Comparison of ENCODE assay signal across 28 cellular contexts in genomic region chr17:72707881-72708280, GRCh38.
"Had no signal": no experiment of that assay in that cellular context is flagged by ENCODE, and none has a peak within 500 bp of the region (broad histone marks: within the 10 kb centered on the region; RNA-seq: fewer than 3 reads in every experiment).

No MANE protein-coding gene starts in this region.

- H3K36me3 ChIP-seq: brain microvascular endothelial cell had no signal

- DNase-seq: activated CD4-positive, alpha-beta T cell treated with anti-CD3 and anti-CD28 coated beads for 36 hours; activated CD4-positive, alpha-beta T cell treated with anti-CD3 and anti-CD28 coated beads, Interleukin-2, amount 50 U/mL, for 1 hour; activated CD4-positive, alpha-beta T cell treated with anti-CD3 and anti-CD28 coated beads, Interleukin-2, amount 50 U/mL, for 48 hours; activated CD4-positive, CD25-positive, alpha-beta regulatory T cell; activated CD4-positive, CD25-positive, alpha-beta regulatory T cell treated with anti-CD3 and anti-CD28 coated beads, Interleukin-2, amount 50 U/mL, for 72 hours; activated CD8-positive, alpha-beta memory T cell treated with anti-CD3 and anti-CD28 coated beads, Interleukin-2, amount 10 ng/mL, durations not matched to agents 7 days and 5 days; activated CD8-positive, alpha-beta memory T cell treated with anti-CD3 and anti-CD28 coated beads, Interleukin-2, amount 50 U/mL, for 4 hours; activated CD8-positive, alpha-beta T cell treated with anti-CD3 and anti-CD28 coated beads, Interleukin-2, amount 10 ng/mL, durations not matched to agents 7 days and 5 days; activated effector memory CD4-positive, alpha-beta T cell treated with anti-CD3 and anti-CD28 coated beads, Interleukin-2, amount 50 U/mL, for 16 hours; activated naive CD4-positive, alpha-beta T cell treated with anti-CD3 and anti-CD28 coated beads, Interleukin-2, amount 50 U/mL, for 16 hours; activated T-cell treated with anti-CD3 and anti-CD28 coated beads, Interleukin-2, amount 50 U/mL, for 1 hour; activated T-cell treated with anti-CD3 and anti-CD28 coated beads, Interleukin-2, amount 50 U/mL, for 48 hours; amniotic stem cell; anterior cingulate cortex; brain microvascular endothelial cell; dorsolateral prefrontal cortex; effector memory CD4-positive, alpha-beta T cell; endodermal cell; head of caudate nucleus; SW 1271; T-cell had no signal

- H3K27ac Mint-ChIP-seq: activated naive CD8-positive, alpha-beta T cell; dendritic cell treated with granulocyte-macrophage colony-stimulating factor and Interleukin-4, amounts not matched to agents 40 ng/mL and 50 ng/mL, for 4 days; endodermal cell had no signal

- H3K27ac ChIP-seq: brain microvascular endothelial cell, coronary artery, dorsolateral prefrontal cortex had no signal

- H3K4me3 Mint-ChIP-seq: activated CD4-positive, alpha-beta T cell treated with anti-CD3 and anti-CD28 coated beads for 36 hours; activated CD8-positive, alpha-beta memory T cell treated with anti-CD3 and anti-CD28 coated beads, Interleukin-2, amount 10 ng/mL, durations not matched to agents 7 days and 5 days; activated CD8-positive, alpha-beta T cell treated with anti-CD3 and anti-CD28 coated beads, Interleukin-2, amount 10 ng/mL, durations not matched to agents 7 days and 5 days; activated naive CD8-positive, alpha-beta T cell; central memory CD8-positive, alpha-beta T cell; dendritic cell treated with granulocyte-macrophage colony-stimulating factor and Interleukin-4, amounts not matched to agents 40 ng/mL and 50 ng/mL, for 4 days; endodermal cell had no signal

- FAIRE-seq: astrocyte, bronchial epithelial cell, frontal cortex had no signal

- H3K27me3 Mint-ChIP-seq: activated CD4-positive, alpha-beta T cell treated with anti-CD3 and anti-CD28 coated beads for 36 hours; activated CD8-positive, alpha-beta memory T cell treated with anti-CD3 and anti-CD28 coated beads, Interleukin-2, amount 10 ng/mL, durations not matched to agents 7 days and 5 days; activated naive CD8-positive, alpha-beta T cell; central memory CD8-positive, alpha-beta T cell; dendritic cell treated with granulocyte-macrophage colony-stimulating factor and Interleukin-4, amounts not matched to agents 40 ng/mL and 50 ng/mL, for 4 days; T-cell had no signal

- H3K4me3 ChIP-seq: coronary artery, dorsolateral prefrontal cortex had no signal

- H3K27me3 ChIP-seq: brain microvascular endothelial cell, dorsolateral prefrontal cortex had no signal

- ATAC-seq: activated CD8-positive, alpha-beta memory T cell treated with anti-CD3 and anti-CD28 coated beads, Interleukin-2, amount 10 ng/mL, durations not matched to agents 7 days and 5 days; activated CD8-positive, alpha-beta T cell treated with anti-CD3 and anti-CD28 coated beads, Interleukin-2, amount 10 ng/mL, durations not matched to agents 7 days and 5 days had no signal
